In genomic region chr13:43908156-43909126, GRCh38 we compare ENCODE assay signal across 8 cellular contexts. TPM values are rescaled to one million over a fixed set of nuclear protein-coding genes. Genes with fewer than 3 reads are reported as not detected.
DNase-seq lines count a peak whose midpoint lies in the region; ATAC-seq and TF ChIP-seq lines count a peak whose summit lies in the region.

No MANE protein-coding gene starts in this region.

- H3K4me3 Mint-ChIP-seq in memory B cell = no peak overlapping the region

- H3K36me3 ChIP-seq in GM06990 (ENCODE audit: control insufficient read depth, insufficient read depth, low read length) = no peaks in the 10 kb centered on the region
- H3K36me3 ChIP-seq in colonic mucosa = no peaks in the 10 kb centered on the region

- no peaks in the 10 kb centered on the region for H3K9me3 ChIP-seq in colonic mucosa

- no peak for TF ChIP-seq POLR2A in GM18505 (IDR thresholded peaks at IDR 0.05; ENCODE audit: borderline replicate concordance, extremely low read depth, insufficient read depth, insufficient read length)

- ATAC-seq in memory B cell (ENCODE audit: low read depth) (peak; percentile 43), GM18505 (IDR thresholded peaks at IDR 0.05; ENCODE audit: unreplicated experiment) (no peak)

- peak; percentile 49 for DNase-seq in AG08396 (ENCODE audit: low spot score)
- no peak for DNase-seq in GM06990 (ENCODE audit: extremely low read depth, insufficient read length)
- peak; percentile 72 for DNase-seq in NCI-H226
- DNase-seq in colonic mucosa = no peak
- peak in 1 of 2 donors; percentile 17 for DNase-seq in memory B cell (ENCODE audit: low spot score in 2 of 2)
- no peak for DNase-seq in GM13976 (ENCODE audit: low spot score)
- DNase-seq in substantia nigra (lab: John Stamatoyannopoulos, UW) = no peak

- no peaks in the 10 kb centered on the region for H3K9me3 Mint-ChIP-seq in memory B cell

- H3K4me1 Mint-ChIP-seq in memory B cell = no peaks in the 10 kb centered on the region

- H3K27me3 ChIP-seq in GM06990 (replicated peaks; ENCODE audit: control insufficient read depth, insufficient read depth, low read length) = no peaks in the 10 kb centered on the region; the same call in 1 of the 2 replicates
- no peaks in the 10 kb centered on the region for H3K27me3 ChIP-seq in colonic mucosa

- no peak overlapping the region for H3K9ac ChIP-seq in colonic mucosa (ENCODE audit: low read depth in 2 of 2, low read length in 2 of 2)

- no peak overlapping the region for H3K4me3 ChIP-seq in GM06990 (replicated peaks; ENCODE audit: low read depth, low read length)
- H3K4me3 ChIP-seq in colonic mucosa = no peak overlapping the region

- in situ Hi-C loops in GM13976 (cut with MboI; ENCODE audit: low sequenced_read_pairs, unreplicated experiment) = loop anchor here (10.0 kb wide), 2 partner anchors 526 to 566 kb away; no protein-coding TSS in a partner anchor

- intact Hi-C loops in colonic mucosa (cut with DNase I) = loop anchor here (2.0 to 10.0 kb wide), 2 partner anchors 140 to 1066 kb away; no protein-coding TSS in a partner anchor

- H3K4me1 ChIP-seq in colonic mucosa = no peaks in the 10 kb centered on the region

- no peak overlapping the region for H3K27ac Mint-ChIP-seq in memory B cell

- no peaks in the 10 kb centered on the region for H3K36me3 Mint-ChIP-seq in memory B cell

- TF ChIP-seq CTCF in GM06990 (IDR thresholded peaks at IDR 0.05; ENCODE audit: insufficient read depth, low read length, poor library complexity, severe bottlenecking) (peak; percentile 39), colonic mucosa (IDR thresholded peaks at IDR 0.05) (peak; percentile 30), GM13976 (IDR thresholded peaks at IDR 0.05; ENCODE audit: borderline replicate concordance, control extremely low read depth, extremely low read depth, insufficient read depth, missing control alignments) (no peak)

- H3K27me3 Mint-ChIP-seq in memory B cell = peaks cover 20% of the 10 kb centered on the region

- H3K27ac ChIP-seq in colonic mucosa = no peak overlapping the region
- no peak overlapping the region for H3K27ac ChIP-seq in substantia nigra (ENCODE audit: low read depth, low read length, poor library complexity, severe bottlenecking)

RNA-seq across cellular contexts. Expression of gene LACC1, which starts 28.7 kb away (rescaled TPM):
- 10 to 100 TPM in 1 of 2 donors, 1 to 10 TPM in 1; 6.7 to 10.9 TPM for total RNA-seq in colonic mucosa

RNA-seq across cellular contexts. Expression of gene CCDC122, which starts 28.9 kb away (rescaled TPM):
- 1 to 10 TPM; 5.4 to 6.9 TPM for total RNA-seq in colonic mucosa

Comparison
In these comparisons a context has a peak if more than half of its experiments do, and no peak if none do; other contexts are left out.
1. DNase-seq: peak in AG08396 (single experiment) and NCI-H226 (single experiment); none in GM06990 (single experiment), colonic mucosa (single experiment), GM13976 (single experiment) and substantia nigra (0 of 49).